In genomic region chr19:32339988-32340874, GRCh38 we compare ENCODE assay signal across 8 cellular contexts. TPM values are rescaled to one million over a fixed set of nuclear protein-coding genes. Genes with fewer than 3 reads are reported as not detected.
DNase-seq lines count a peak whose midpoint lies in the region; ATAC-seq, FAIRE-seq and TF ChIP-seq lines count a peak whose summit lies in the region.

No MANE protein-coding gene starts in this region.

- no peaks in the 10 kb centered on the region for H3K9me3 ChIP-seq in Karpas-422 (ENCODE audit: low read length)
- H3K9me3 ChIP-seq in kidney (ENCODE audit: control insufficient read depth in 1 of 2, low read length in 2 of 2), result no peaks in the 10 kb centered on the region

- H3K27ac ChIP-seq in 22Rv1 (no peak overlapping the region), Karpas-422 (ENCODE audit: low read length) (no peak overlapping the region), brain microvascular endothelial cell (no peak overlapping the region), kidney (ENCODE audit: low read depth in 2 of 2, low read length in 2 of 2) (no peak overlapping the region)

- H3K79me2 ChIP-seq in Karpas-422 (ENCODE audit: low read length), result no peaks in the 10 kb centered on the region

- H2AFZ ChIP-seq in Karpas-422 (ENCODE audit: low read length), result no peak overlapping the region

- no peaks in the 10 kb centered on the region for H3K36me3 ChIP-seq in Karpas-422 (ENCODE audit: insufficient read depth, low read length)
- H3K36me3 ChIP-seq in brain microvascular endothelial cell (replicated peaks), result no peaks in the 10 kb centered on the region
- no peaks in the 10 kb centered on the region for H3K36me3 ChIP-seq in kidney (ENCODE audit: control insufficient read depth in 1 of 2, insufficient read depth in 2 of 2, low read length in 2 of 2)

- no peak overlapping the region for H3K4me2 ChIP-seq in Karpas-422 (ENCODE audit: low read depth, low read length, poor library complexity, severe bottlenecking)

- H3K27me3 ChIP-seq in Karpas-422 (ENCODE audit: low read length) (no peaks in the 10 kb centered on the region), brain microvascular endothelial cell (replicated peaks) (no peaks in the 10 kb centered on the region)

- H3K4me1 ChIP-seq in Karpas-422 (ENCODE audit: low read length) (no peaks in the 10 kb centered on the region), kidney (ENCODE audit: control insufficient read depth in 1 of 2, insufficient read depth in 1 of 2, low read depth in 1 of 2, low read length in 2 of 2) (no peaks in the 10 kb centered on the region)

- H4K20me1 ChIP-seq in Karpas-422 (ENCODE audit: insufficient read depth, low read depth, low read length), result no peaks in the 10 kb centered on the region

- no peak for FAIRE-seq in kidney (lab: Jason Lieb, UNC)

- no peak for ATAC-seq in HG02588 (IDR thresholded peaks at IDR 0.05; ENCODE audit: unreplicated experiment)

- in situ Hi-C loops in brain microvascular endothelial cell (cut with HindIII; ENCODE audit: low pct_ligation_motif_present, low sequenced_read_pairs), result no loop called here

- H3K4me3 ChIP-seq in Karpas-422 (ENCODE audit: low read length) (no peak overlapping the region), brain microvascular endothelial cell (ENCODE audit: low read depth, low read length) (no peak overlapping the region), kidney (ENCODE audit: low read length in 2 of 2) (no peak overlapping the region)

- H3K9ac ChIP-seq in Karpas-422 (ENCODE audit: low read length) (no peak overlapping the region), kidney (ENCODE audit: low read length in 2 of 2) (no peak overlapping the region)

- DNase-seq in Karpas-422 (peak; percentile 76), T-helper 9 cell (peak; percentile 16), brain microvascular endothelial cell (peak; percentile 60), kidney (peak; percentile 81)
- DNase-seq in stimulated activated CD4-positive, alpha-beta T cell treated with anti-CD3 and anti-CD28 coated beads, Interleukin-2, amount 100 ng/mL, for 24 hours, result peak; percentile 56 to 60

- no peaks in the 10 kb centered on the region for H3K9me2 ChIP-seq in Karpas-422 (replicated peaks; ENCODE audit: insufficient read depth, low read length)

- intact Hi-C loops in kidney (cut with DNase I), result no loop called here

- TF ChIP-seq CTCF in 22Rv1 (IDR thresholded peaks at IDR 0.05) (peak; percentile 79), GM12874 (IDR thresholded peaks at IDR 0.05; ENCODE audit: insufficient read depth, low read depth, low read length) (peak; percentile 74), brain microvascular endothelial cell (IDR thresholded peaks at IDR 0.05; ENCODE audit: low read depth, low read length, missing control alignments) (peak; percentile 82), kidney (IDR thresholded peaks at IDR 0.05; ENCODE audit: borderline replicate concordance, extremely low read depth, insufficient read depth) (peak; percentile 73)

RNA-seq across cellular contexts. Expression of gene ZNF507, which starts 5.2 kb away (rescaled TPM):
- total RNA-seq in Karpas-422 (2014; rRNA removed; shearing (Covaris generic); ENCODE audit: low replicate concordance), result 11.1 and 14.6 TPM in 2 replicates
- 23.5 TPM for total RNA-seq in kidney
- 3.4 TPM for polyA plus RNA-seq in kidney (ENCODE audit: insufficient read depth, low read depth, low replicate concordance)

Comparison
In these comparisons a context has a peak if more than half of its experiments do, and no peak if none do; other contexts are left out.
1. DNase-seq: peak in every context shown above with its lines; median percentile 81 in kidney; 76 in Karpas-422; 60 in brain microvascular endothelial cell; 58 in stimulated activated CD4-positive, alpha-beta T cell treated with anti-CD3 and anti-CD28 coated beads, Interleukin-2, amount 100 ng/mL, for 24 hours; 16 in T-helper 9 cell.